1 cellular context compared by ENCODE assay signal in the genomic region with DNA sequence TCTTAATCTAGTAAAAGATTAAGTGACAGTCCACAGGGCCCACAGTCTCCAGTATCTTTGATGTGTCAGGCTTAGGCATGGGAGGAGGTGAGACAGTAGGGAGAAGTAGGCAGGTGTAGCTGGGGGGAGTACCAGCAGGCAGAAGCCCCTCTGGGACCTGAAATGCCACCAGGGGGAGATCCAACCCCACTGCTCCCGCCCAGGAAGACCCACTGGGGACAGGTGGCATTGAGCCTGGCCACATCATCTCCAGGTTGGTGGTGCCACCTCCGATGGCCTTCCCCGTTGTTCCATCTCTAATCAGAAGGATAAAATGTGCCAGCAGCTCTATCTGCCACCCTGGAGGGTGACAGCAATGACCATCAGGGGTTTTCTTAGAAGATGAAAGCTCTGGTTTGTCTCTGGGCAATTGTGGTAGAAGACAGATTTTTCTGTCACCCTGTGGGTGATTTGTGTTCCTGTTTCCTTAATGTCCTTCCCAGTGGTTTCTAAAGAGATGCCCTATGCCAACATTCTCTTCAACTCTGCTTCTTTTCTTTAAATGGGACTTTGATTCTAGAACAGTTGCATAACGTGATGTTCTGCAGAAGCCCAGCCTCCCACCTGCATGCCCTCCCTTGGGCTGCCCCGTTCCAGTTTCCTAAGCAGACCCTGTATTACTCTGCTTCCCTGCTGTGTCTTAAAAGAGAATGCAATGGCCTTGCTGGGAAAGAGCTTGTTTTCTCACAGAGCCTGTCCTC.
TF ChIP-seq lines count a peak whose summit lies in the region.

No MANE protein-coding gene starts in this region.

TF ChIP-seq in HCT116, 20 proteins besides CTCF, POLR2A, EP300 and RAD21 (continued from another document):
- TF ChIP-seq, protein P1, sequence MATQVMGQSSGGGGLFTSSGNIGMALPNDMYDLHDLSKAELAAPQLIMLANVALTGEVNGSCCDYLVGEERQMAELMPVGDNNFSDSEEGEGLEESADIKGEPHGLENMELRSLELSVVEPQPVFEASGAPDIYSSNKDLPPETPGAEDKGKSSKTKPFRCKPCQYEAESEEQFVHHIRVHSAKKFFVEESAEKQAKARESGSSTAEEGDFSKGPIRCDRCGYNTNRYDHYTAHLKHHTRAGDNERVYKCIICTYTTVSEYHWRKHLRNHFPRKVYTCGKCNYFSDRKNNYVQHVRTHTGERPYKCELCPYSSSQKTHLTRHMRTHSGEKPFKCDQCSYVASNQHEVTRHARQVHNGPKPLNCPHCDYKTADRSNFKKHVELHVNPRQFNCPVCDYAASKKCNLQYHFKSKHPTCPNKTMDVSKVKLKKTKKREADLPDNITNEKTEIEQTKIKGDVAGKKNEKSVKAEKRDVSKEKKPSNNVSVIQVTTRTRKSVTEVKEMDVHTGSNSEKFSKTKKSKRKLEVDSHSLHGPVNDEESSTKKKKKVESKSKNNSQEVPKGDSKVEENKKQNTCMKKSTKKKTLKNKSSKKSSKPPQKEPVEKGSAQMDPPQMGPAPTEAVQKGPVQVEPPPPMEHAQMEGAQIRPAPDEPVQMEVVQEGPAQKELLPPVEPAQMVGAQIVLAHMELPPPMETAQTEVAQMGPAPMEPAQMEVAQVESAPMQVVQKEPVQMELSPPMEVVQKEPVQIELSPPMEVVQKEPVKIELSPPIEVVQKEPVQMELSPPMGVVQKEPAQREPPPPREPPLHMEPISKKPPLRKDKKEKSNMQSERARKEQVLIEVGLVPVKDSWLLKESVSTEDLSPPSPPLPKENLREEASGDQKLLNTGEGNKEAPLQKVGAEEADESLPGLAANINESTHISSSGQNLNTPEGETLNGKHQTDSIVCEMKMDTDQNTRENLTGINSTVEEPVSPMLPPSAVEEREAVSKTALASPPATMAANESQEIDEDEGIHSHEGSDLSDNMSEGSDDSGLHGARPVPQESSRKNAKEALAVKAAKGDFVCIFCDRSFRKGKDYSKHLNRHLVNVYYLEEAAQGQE (IDR thresholded peaks at IDR 0.05; ENCODE audit: low read depth), result no peak
- TF ChIP-seq SP1 (IDR thresholded peaks at IDR 0.05; ENCODE audit: low read depth) (no peak), CBX3 (IDR thresholded peaks at IDR 0.05; ENCODE audit: low read depth) (no peak), CEBPB (IDR thresholded peaks at IDR 0.05; ENCODE audit: low read depth) (no peak), EZH2 (IDR thresholded peaks at IDR 0.05) (no peak), ZNF274 (IDR thresholded peaks at IDR 0.05; ENCODE audit: low read depth, low read length) (no peak), ZFX (IDR thresholded peaks at IDR 0.05) (no peak), FOSL1 (IDR thresholded peaks at IDR 0.05; ENCODE audit: low read depth) (no peak), JUND (IDR thresholded peaks at IDR 0.05) (no peak), EZH2phosphoT487 (IDR thresholded peaks at IDR 0.05; ENCODE audit: borderline replicate concordance) (no peak), EGR1 (IDR thresholded peaks at IDR 0.05; ENCODE audit: low read depth) (no peak), SRF (IDR thresholded peaks at IDR 0.05; ENCODE audit: low read depth) (no peak)
- TF ChIP-seq, protein P2, sequence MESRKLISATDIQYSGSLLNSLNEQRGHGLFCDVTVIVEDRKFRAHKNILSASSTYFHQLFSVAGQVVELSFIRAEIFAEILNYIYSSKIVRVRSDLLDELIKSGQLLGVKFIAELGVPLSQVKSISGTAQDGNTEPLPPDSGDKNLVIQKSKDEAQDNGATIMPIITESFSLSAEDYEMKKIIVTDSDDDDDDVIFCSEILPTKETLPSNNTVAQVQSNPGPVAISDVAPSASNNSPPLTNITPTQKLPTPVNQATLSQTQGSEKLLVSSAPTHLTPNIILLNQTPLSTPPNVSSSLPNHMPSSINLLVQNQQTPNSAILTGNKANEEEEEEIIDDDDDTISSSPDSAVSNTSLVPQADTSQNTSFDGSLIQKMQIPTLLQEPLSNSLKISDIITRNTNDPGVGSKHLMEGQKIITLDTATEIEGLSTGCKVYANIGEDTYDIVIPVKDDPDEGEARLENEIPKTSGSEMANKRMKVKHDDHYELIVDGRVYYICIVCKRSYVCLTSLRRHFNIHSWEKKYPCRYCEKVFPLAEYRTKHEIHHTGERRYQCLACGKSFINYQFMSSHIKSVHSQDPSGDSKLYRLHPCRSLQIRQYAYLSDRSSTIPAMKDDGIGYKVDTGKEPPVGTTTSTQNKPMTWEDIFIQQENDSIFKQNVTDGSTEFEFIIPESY (IDR thresholded peaks at IDR 0.05; ENCODE audit: extremely low read depth, insufficient replicate concordance, low read length), result no peak
- TF ChIP-seq, protein P3, sequence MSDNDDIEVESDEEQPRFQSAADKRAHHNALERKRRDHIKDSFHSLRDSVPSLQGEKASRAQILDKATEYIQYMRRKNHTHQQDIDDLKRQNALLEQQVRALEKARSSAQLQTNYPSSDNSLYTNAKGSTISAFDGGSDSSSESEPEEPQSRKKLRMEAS (IDR thresholded peaks at IDR 0.05), result no peak
